1 cellular context compared by ENCODE assay signal in the genomic region with DNA sequence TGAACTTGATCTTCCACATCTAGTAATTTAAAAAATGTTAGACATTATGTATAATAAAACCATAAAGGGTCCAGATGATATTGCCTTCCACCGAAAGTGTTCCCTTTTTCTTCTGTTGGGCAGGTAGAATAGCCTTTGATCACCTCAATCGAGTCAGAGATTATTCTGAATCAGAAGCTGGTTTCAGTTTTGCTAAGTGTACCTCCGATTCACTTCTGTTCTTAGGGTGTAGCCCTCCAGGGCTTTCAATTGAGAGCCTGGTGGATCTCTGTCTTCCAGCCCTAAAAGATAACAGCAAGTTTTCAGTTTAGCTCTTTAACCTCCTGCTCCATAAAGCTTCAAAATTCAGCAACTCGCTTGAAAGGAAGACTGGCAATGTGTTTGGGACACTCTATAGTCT.
A peak's percentile ranks its signal among the peaks of the same experiment; 100 is the strongest.
TF ChIP-seq lines count a peak whose summit lies in the region.

No MANE protein-coding gene starts in this region.

TF ChIP-seq in GM12878, 131 proteins besides CTCF, POLR2A, EP300 and RAD21:
- TF ChIP-seq SREBF1 (IDR thresholded peaks at IDR 0.05; ENCODE audit: low read length) = no peak
- TF ChIP-seq JUNB (IDR thresholded peaks at IDR 0.05) = peak; percentile 37
